16 cellular contexts compared by ENCODE assay signal in the genomic region with DNA sequence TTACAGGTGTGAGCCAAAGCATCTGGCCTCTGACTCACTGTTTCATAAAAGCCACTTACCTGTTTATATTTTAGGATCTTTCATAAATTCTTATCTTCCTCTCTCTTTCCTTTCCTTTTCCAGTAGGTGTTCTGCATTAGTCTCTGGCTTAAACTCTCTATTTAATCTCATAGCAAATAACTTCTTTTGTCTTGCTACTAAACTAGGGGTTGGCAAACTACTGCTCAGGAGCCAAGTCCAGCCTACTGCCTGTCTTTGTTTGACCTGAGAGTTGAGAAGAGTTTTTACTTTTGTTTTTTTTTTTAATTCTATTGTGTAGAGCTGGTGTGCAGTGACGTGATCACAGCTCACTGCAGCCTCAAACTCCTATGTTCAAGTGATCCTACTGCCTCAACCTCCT.
"Had no signal": no experiment of that assay in that cellular context is flagged by ENCODE, and none has a peak within 500 bp of the region (broad histone marks: within the 10 kb centered on the region; RNA-seq: fewer than 3 reads in every experiment).

No MANE protein-coding gene starts in this region.

- H3K27me3 ChIP-seq: breast epithelium, heart right ventricle, suprapubic skin, transverse colon, uterus had no signal

- H3K4me3 ChIP-seq: breast epithelium, coronary artery, heart right ventricle, neural progenitor cell, psoas muscle, suprapubic skin, transverse colon, uterus had no signal

- H3K27ac Mint-ChIP-seq: immature natural killer cell, neural progenitor cell had no signal

- DNase-seq: activated gamma-delta T cell; erythroblast; heart right ventricle; immature natural killer cell; kidney glomerular epithelial cell; left ventricle myocardium superior; psoas muscle; right cardiac atrium; stimulated activated CD4-positive, alpha-beta T cell treated with anti-CD3 and anti-CD28 coated beads, Interleukin-2, amount 100 ng/mL, for 24 hours; stimulated activated naive CD4-positive, alpha-beta T cell treated with Interleukin-2 at 50 U/mL for 16 hours; transverse colon; uterus had no signal

- H3K36me3 ChIP-seq: breast epithelium, heart right ventricle, neural progenitor cell, suprapubic skin, transverse colon, uterus had no signal

- H3K36me3 Mint-ChIP-seq: neural progenitor cell had no signal

- H3K27ac ChIP-seq: breast epithelium, coronary artery, neural progenitor cell, psoas muscle, suprapubic skin, transverse colon, uterus had no signal

- H3K4me3 Mint-ChIP-seq: immature natural killer cell, neural progenitor cell had no signal

- H3K9me3 ChIP-seq: breast epithelium, heart right ventricle, psoas muscle, suprapubic skin, transverse colon, uterus had no signal

- ATAC-seq: left ventricle myocardium superior, psoas muscle, right cardiac atrium had no signal

- H3K4me1 ChIP-seq: breast epithelium, neural progenitor cell, psoas muscle, transverse colon had no signal

- H3K9me3 Mint-ChIP-seq: immature natural killer cell had no signal
